ENCODE assay signal across 9 cellular contexts in the genomic region with DNA sequence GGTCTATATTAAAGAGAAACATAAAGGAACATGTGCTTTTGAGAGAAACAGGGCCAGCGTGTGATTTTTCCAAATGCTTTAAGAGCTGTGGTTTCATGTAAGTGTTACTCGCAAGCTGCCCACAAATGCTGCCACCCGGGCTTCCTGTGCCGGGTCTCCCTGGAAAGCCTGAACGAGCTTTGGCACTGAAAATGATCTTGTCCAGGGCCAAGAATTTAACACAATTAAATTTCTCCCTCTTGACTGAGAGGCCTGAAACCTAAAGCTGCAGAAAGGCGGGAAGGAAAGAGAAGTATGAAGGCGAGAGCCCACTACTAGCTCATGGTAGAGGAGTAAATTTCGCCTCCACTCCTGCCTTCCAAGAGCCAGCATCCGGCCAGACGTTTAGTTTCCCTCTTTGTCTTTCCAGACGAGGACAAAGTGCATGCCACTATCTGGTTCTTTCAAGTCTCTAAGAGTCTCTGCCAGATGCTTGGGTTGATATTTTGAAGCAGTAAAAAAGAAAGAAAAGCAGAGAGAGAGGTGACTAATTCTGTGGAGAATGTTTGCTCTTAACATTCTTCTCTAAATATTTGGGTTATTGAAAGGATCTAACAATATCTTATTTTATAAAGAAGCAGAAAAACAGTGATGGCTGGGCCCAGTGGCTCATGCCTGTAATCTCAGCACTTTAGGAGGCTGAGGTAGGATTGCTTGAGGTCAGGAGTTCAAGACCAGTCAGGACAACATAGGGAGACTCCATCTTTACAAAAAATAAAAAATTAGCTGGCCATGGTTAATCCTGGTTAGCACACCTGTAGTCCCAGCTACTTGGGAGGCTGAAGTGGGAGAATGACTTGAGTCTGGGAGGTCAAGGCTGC.
DNase-seq lines count a peak whose midpoint lies in the region; ATAC-seq, FAIRE-seq and TF ChIP-seq lines count a peak whose summit lies in the region.
"Had no signal": no experiment of that assay in that cellular context is flagged by ENCODE, and none has a peak within 500 bp of the region (broad histone marks: within the 10 kb centered on the region; RNA-seq: fewer than 3 reads in every experiment).

No MANE protein-coding gene starts in this region.

- CTCF ChIA-PET in MCF 10A (lab: Yijun Ruan, JAX) (interaction anchor here (0.6 to 3.3 kb wide), 10 partner anchors 8 to 108 kb away, joined by 3 to 21 read pairs (median 3); partner anchors contain the start of gene HNRNPU), HepG2 (lab: Yijun Ruan, JAX; ENCODE audit: low intra/inter-chr PET ratio, low total read pairs) (no interaction called here)

- no peaks in the 10 kb centered on the region for H4K20me1 ChIP-seq in HepG2 (ENCODE audit: insufficient read depth, low read length)

- peaks cover under 1% of the 10 kb centered on the region for H3K36me3 Mint-ChIP-seq in MCF 10A (ENCODE audit: insufficient read depth, unreplicated experiment)

- H3K4me2 ChIP-seq in HepG2 (ENCODE audit: low read depth, low read length): peak overlapping the region; percentile 65

- no peak for TF ChIP-seq EP300 in HepG2 (IDR thresholded peaks at IDR 0.05; ENCODE audit: low read depth in 2 of 2, low read length in 2 of 2)
- TF ChIP-seq EP300 in HepG2 (CRISPR knock-in tag; IDR thresholded peaks at IDR 0.05; ENCODE audit: borderline replicate concordance): no peak
- no peak for TF ChIP-seq EP300 in suprapubic skin (IDR thresholded peaks at IDR 0.05)

- H3K9me3 ChIP-seq in HepG2 (ENCODE audit: low read length): no peaks in the 10 kb centered on the region
- H3K9me3 ChIP-seq in suprapubic skin: no peaks in the 10 kb centered on the region
- H3K9me3 ChIP-seq: right lobe of liver had no signal

- peaks cover 27% of the 10 kb centered on the region for H3K4me1 Mint-ChIP-seq in MCF 10A (ENCODE audit: insufficient read depth, unreplicated experiment)

- H3K27me3 Mint-ChIP-seq in MCF 10A (ENCODE audit: insufficient read depth, unreplicated experiment): no peaks in the 10 kb centered on the region

- H3K27me3 ChIP-seq in HepG2 (ENCODE audit: control insufficient read depth in 1 of 2, insufficient read depth in 2 of 2, low read length in 2 of 2) (no peaks in the 10 kb centered on the region; a peak in 1 of 5 replicates), suprapubic skin (no peaks in the 10 kb centered on the region)
- H3K27me3 ChIP-seq: right lobe of liver had no signal

- H3K4me1 ChIP-seq in HepG2 (ENCODE audit: insufficient read depth, low read length): peaks cover 42% of the 10 kb centered on the region
- peaks cover 24% of the 10 kb centered on the region for H3K4me1 ChIP-seq in suprapubic skin

- TF ChIP-seq RAD21 in HepG2 (CRISPR knock-in tag; IDR thresholded peaks at IDR 0.05): no peak

- 15% methylated on average over 10 of the region's 11 CpGs for WGBS in HepG2 (ENCODE audit: low lambda C conversion rate)
- 18% methylated on average over 10 of the region's 11 CpGs for WGBS in suprapubic skin

- no TSS peak for BruUV-seq in MCF 10A (replicated peaks; lab: Mats Ljungman, UMichigan)
- no TSS peak for BruUV-seq in HepG2 (replicated peaks; lab: Mats Ljungman, UMichigan)

- H3K4me3 ChIP-seq in HepG2 (replicated peaks in 1 of 3; ENCODE audit: insufficient read depth in 1 of 3, low read depth in 2 of 3, low read length in 3 of 3) (0 out of 6 replicates have a peak overlapping the region, but pooled peaks of 1 of the 3 experiments have one; percentile 27), suprapubic skin (no peak overlapping the region)
- H3K4me3 ChIP-seq: right lobe of liver had no signal

- in situ Hi-C loops in HepG2 (cut with HindIII; ENCODE audit: extremely low pct_ligation_motif_present, low pct_unique_long_range_greater_than_20kb): no loop called here

- peak overlapping the region; percentile 80 for H2AFZ ChIP-seq in HepG2 (ENCODE audit: low read length)

- TF ChIP-seq POLR2A in HepG2 (IDR thresholded peaks at IDR 0.05; ENCODE audit: insufficient read depth in 1 of 2, low read depth in 2 of 2, low read length in 2 of 2) (no peak), suprapubic skin (IDR thresholded peaks at IDR 0.05) (no peak)

- H3K27ac ChIP-seq in HepG2 (ENCODE audit: extremely low read length, insufficient read depth, low read length): peak overlapping the region; percentile 9
- peak overlapping the region; percentile 4 for H3K27ac ChIP-seq in suprapubic skin
- H3K27ac ChIP-seq: right lobe of liver had no signal

- H3K36me3 ChIP-seq in HepG2 (replicated peaks in 1 of 2; ENCODE audit: control insufficient read depth in 1 of 2, insufficient read depth in 2 of 2, low read length in 2 of 2) (no peaks in the 10 kb centered on the region), suprapubic skin (no peaks in the 10 kb centered on the region)
- H3K36me3 ChIP-seq: right lobe of liver had no signal

- ATAC-seq in HepG2 (peak; percentile 69), GM21723 (IDR thresholded peaks at IDR 0.05; ENCODE audit: unreplicated experiment) (no peak)

- no peaks in the 10 kb centered on the region for H3K79me2 ChIP-seq in HepG2 (ENCODE audit: insufficient read depth, low read length)

- H3K9me3 Mint-ChIP-seq in MCF 10A (ENCODE audit: unreplicated experiment): no peaks in the 10 kb centered on the region

- H3K9ac ChIP-seq in HepG2 (ENCODE audit: insufficient read depth, low read depth, low read length): peak overlapping the region; percentile 38; the same call in 1 of the 2 replicates

- TF ChIP-seq CTCF in MCF 10A (IDR thresholded peaks at IDR 0.05; ENCODE audit: unreplicated experiment) (no peak), HepG2 (CRISPR knock-in tag; IDR thresholded peaks at IDR 0.05) (no peak), suprapubic skin (IDR thresholded peaks at IDR 0.05) (no peak)

- DNase-seq in NCI-H2107 (lab: John Stamatoyannopoulos, UW) (peak; percentile 12), MCF 10A (ENCODE audit: unreplicated experiment) (peak; percentile 57), HepG2 (ENCODE audit: low spot score) (peak; percentile 34), suprapubic skin (ENCODE audit: low spot score in 2 of 2) (no peak), D341Med (ENCODE audit: low spot score) (no peak), CD1c-positive myeloid dendritic cell (ENCODE audit: extremely low spot score) (no peak)
- DNase-seq: right lobe of liver had no signal

- peak; percentile 23 for FAIRE-seq in G401.6 (lab: Jason Lieb, UNC)
- FAIRE-seq in HepG2 (lab: Jason Lieb, UNC): peak; percentile 46

- POLR2A ChIA-PET in MCF 10A (lab: Yijun Ruan, JAX) (interaction anchor here (0.7 to 3.6 kb wide), 14 partner anchors 9 to 131 kb away, joined by 3 to 64 read pairs (median 6); partner anchors contain the start of genes COX20 and HNRNPU), HepG2 (lab: Yijun Ruan, JAX) (interaction anchor here (1.1 to 1.7 kb wide), 2 partner anchors 99 to 101 kb away, joined by 3 to 4 read pairs; no protein-coding TSS in a partner anchor)

- peak overlapping the region; percentile 93 for H3K27ac Mint-ChIP-seq in MCF 10A (ENCODE audit: low read depth, unreplicated experiment)

- peak overlapping the region; percentile 35 for H3K4me3 Mint-ChIP-seq in MCF 10A (ENCODE audit: unreplicated experiment)

- intact Hi-C loops in MCF 10A (cut with micrococcal nuclease) (no loop called here), HepG2 (cut with micrococcal nuclease; ENCODE audit: unreplicated experiment) (no loop called here)

TF ChIP-seq in HepG2, 621 proteins besides CTCF, POLR2A, EP300 and RAD21:
- TF ChIP-seq SETDB1 (CRISPR knock-in tag; IDR thresholded peaks at IDR 0.05; ENCODE audit: borderline replicate concordance) (no peak), ZSCAN12 (CRISPR knock-in tag; IDR thresholded peaks at IDR 0.05) (no peak), ZFP41 (CRISPR knock-in tag; IDR thresholded peaks at IDR 0.05; ENCODE audit: borderline replicate concordance) (no peak), ZNF614 (CRISPR knock-in tag; IDR thresholded peaks at IDR 0.05; ENCODE audit: borderline replicate concordance) (no peak), HNF4A (CRISPR knock-in tag; IDR thresholded peaks at IDR 0.05) (peak; percentile 32), ZNF766 (CRISPR knock-in tag; IDR thresholded peaks at IDR 0.05; ENCODE audit: borderline replicate concordance) (0 out of 2 replicates have a peak, but pooled peaks have one; percentile 37), KDM5A (IDR thresholded peaks at IDR 0.05; ENCODE audit: borderline replicate concordance, low read length) (no peak), GLI4 (CRISPR knock-in tag; IDR thresholded peaks at IDR 0.05; ENCODE audit: borderline replicate concordance) (no peak)
- TF ChIP-seq, protein P1, sequence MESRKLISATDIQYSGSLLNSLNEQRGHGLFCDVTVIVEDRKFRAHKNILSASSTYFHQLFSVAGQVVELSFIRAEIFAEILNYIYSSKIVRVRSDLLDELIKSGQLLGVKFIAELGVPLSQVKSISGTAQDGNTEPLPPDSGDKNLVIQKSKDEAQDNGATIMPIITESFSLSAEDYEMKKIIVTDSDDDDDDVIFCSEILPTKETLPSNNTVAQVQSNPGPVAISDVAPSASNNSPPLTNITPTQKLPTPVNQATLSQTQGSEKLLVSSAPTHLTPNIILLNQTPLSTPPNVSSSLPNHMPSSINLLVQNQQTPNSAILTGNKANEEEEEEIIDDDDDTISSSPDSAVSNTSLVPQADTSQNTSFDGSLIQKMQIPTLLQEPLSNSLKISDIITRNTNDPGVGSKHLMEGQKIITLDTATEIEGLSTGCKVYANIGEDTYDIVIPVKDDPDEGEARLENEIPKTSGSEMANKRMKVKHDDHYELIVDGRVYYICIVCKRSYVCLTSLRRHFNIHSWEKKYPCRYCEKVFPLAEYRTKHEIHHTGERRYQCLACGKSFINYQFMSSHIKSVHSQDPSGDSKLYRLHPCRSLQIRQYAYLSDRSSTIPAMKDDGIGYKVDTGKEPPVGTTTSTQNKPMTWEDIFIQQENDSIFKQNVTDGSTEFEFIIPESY (CRISPR knock-in tag; IDR thresholded peaks at IDR 0.05): no peak

Comparison
In these comparisons a context has a peak if more than half of its experiments do, and no peak if none do; other contexts are left out.
1. DNase-seq: peak in NCI-H2107 (single experiment), MCF 10A (single experiment) and HepG2 (single experiment); none in suprapubic skin (0 of 2), D341Med (single experiment) and CD1c-positive myeloid dendritic cell (single experiment).